In the genomic region with DNA sequence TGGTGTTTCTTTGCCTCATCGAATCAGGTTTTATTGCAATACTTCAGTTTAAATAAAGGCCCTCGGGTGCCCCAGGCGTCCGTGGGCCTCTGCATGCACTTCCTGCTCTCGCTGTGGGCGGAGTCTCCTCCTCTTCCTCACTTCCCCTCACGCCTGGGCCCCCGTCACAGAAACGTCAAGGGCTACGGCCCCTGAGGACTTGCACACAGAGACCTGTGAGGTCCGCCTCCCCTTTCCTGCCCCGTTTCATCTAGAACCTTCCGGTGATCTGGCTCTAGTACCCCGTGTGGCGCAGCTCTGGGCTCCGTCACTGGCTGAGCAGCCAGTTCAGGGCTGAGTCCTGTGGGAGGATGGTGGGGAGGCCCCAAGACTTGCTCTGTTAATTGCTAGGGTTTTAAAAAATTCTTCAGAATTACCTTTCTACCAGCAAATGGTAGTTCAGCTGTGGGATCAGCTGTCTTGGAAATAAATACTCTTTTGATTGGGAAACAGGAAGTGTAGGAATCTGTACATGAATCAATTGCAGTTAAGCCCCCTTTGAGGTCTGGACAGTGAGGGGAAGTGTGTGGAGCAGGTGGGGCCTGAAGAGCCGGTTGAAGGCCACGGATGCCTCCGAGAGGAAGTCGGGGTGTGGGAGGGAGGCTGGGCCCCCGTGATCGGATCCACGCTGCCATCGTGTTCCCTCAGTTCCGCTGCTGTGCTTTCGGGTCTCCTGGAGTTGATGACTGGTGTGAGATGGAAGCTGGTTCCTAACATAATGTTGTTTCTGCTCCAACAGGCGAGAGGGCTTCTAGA, we compare ENCODE assay signal across 7 cellular contexts. TPM values are rescaled to one million over a fixed set of nuclear protein-coding genes. Genes with fewer than 3 reads are reported as not detected.
DNase-seq lines count a peak whose midpoint lies in the region; ATAC-seq and TF ChIP-seq lines count a peak whose summit lies in the region.

No MANE protein-coding gene starts in this region.

- DNase-seq in activated CD8-positive, alpha-beta memory T cell treated with anti-CD3 and anti-CD28 coated beads for 24 hours: peak; percentile 87
- DNase-seq in glutamatergic neuron (peak; percentile 4), NCI-H2029 treated with DMSO at 0.1 percent for 48 hours (lab: John Stamatoyannopoulos, UW) (no peak), GM03348 (ENCODE audit: low spot score) (no peak)
- peak; percentile 69 to 71 for DNase-seq in stimulated activated CD4-positive, alpha-beta T cell treated with anti-CD3 and anti-CD28 coated beads, Interleukin-1b, Interleukin-23, amount 100 ng/mL, for 4 hours (ENCODE audit: low read depth in 2 of 2)

- H3K27me3 Mint-ChIP-seq in glutamatergic neuron (ENCODE audit: unreplicated experiment): peaks cover 4% of the 10 kb centered on the region

- H3K36me3 Mint-ChIP-seq in glutamatergic neuron (ENCODE audit: unreplicated experiment): no peaks in the 10 kb centered on the region

- no peak for TF ChIP-seq CTCF in glutamatergic neuron (IDR thresholded peaks at IDR 0.05; ENCODE audit: partially characterized antibody, unreplicated experiment)

- peaks cover 2% of the 10 kb centered on the region for H3K9me3 Mint-ChIP-seq in glutamatergic neuron (ENCODE audit: unreplicated experiment)

- H3K4me1 Mint-ChIP-seq in glutamatergic neuron (ENCODE audit: low read depth, unreplicated experiment): peaks cover 20% of the 10 kb centered on the region

- no peak overlapping the region for H3K27ac Mint-ChIP-seq in glutamatergic neuron (ENCODE audit: unreplicated experiment)

- H3K4me3 Mint-ChIP-seq in glutamatergic neuron (ENCODE audit: unreplicated experiment): no peak overlapping the region

- ATAC-seq in GM19455 (IDR thresholded peaks at IDR 0.05; ENCODE audit: unreplicated experiment) (peak; percentile 64), HG03520 (IDR thresholded peaks at IDR 0.05; ENCODE audit: unreplicated experiment) (peak; percentile 77)

RNA-seq across cellular contexts. Expression of gene NFATC1, which starts 10.2 kb away (rescaled TPM):
- 5.3 TPM for total RNA-seq in glutamatergic neuron (ENCODE audit: unreplicated experiment)

Comparison
In these comparisons a context has a peak if more than half of its experiments do, and no peak if none do; other contexts are left out.
1. DNase-seq: peak in activated CD8-positive, alpha-beta memory T cell treated with anti-CD3 and anti-CD28 coated beads for 24 hours (single experiment), glutamatergic neuron (single experiment) and stimulated activated CD4-positive, alpha-beta T cell treated with anti-CD3 and anti-CD28 coated beads, Interleukin-1b, Interleukin-23, amount 100 ng/mL, for 4 hours (2 of 2); none in NCI-H2029 treated with DMSO at 0.1 percent for 48 hours (single experiment) and GM03348 (single experiment).